ENCODE assay signal across 34 cellular contexts in the genomic region with DNA sequence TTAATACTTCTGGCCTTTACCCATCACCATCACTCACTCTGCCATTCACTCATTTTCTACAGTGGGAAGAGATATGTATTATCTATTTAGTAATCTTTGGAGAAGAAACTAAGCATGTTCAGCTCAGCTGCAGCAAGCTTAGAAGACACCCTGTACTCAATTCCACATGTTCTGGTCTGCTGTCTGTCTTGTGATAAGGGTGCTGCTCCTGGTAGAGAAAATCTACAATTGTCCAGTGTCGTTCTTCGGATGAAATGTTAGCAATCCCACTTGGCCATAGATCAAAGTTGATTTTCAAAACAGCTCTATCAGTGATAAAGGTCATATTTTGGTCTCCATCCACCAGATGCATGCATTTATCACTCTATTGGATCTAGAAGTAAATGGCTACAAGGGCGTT.
"Had no signal": no experiment of that assay in that cellular context is flagged by ENCODE, and none has a peak within 500 bp of the region (broad histone marks: within the 10 kb centered on the region; RNA-seq: fewer than 3 reads in every experiment).

No MANE protein-coding gene starts in this region.

- H3K9me3 ChIP-seq: MG63 had no signal

- H3K27me3 ChIP-seq: MG63 had no signal

- H3K36me3 ChIP-seq: MG63 had no signal

- H3K9ac ChIP-seq: KMS-11 had no signal

- H3K4me3 ChIP-seq: MG63 had no signal

- DNase-seq: Karpas-422, Kasumi-1, KG1, MG63, MM.1S, MV-4-11, NCI-H1048, NCI-H1092, NCI-H1092 treated with DMSO at 0.1 percent for 48 hours, NCI-H1105, NCI-H1105 treated with DMSO at 0.1 percent for 48 hours, NCI-H1417, NCI-H1417 treated with DMSO at 0.1 percent for 48 hours, NCI-H1436, NCI-H1436 treated with DMSO at 0.1 percent for 48 hours, NCI-H146, NCI-H1694, NCI-H1694 treated with DMSO at 0.1 percent for 48 hours, NCI-H187, NCI-H187 treated with DMSO at 0.1 percent for 48 hours, NCI-H1930, NCI-H2029, NCI-H2029 treated with DMSO at 0.1 percent for 48 hours, NCI-H2081, NCI-H2081 treated with DMSO at 0.1 percent for 48 hours, NCI-H2107, NCI-H2171, NCI-H2171 treated with DMSO at 0.1 percent for 48 hours, NCI-H2227 treated with DMSO at 0.1 percent for 48 hours, NCI-H226, NCI-H345, NCI-H446, NCI-H446 treated with DMSO at 0.1 percent for 48 hours had no signal

- H3K27ac ChIP-seq: KMS-11 had no signal

- H3K4me2 ChIP-seq: KMS-11 had no signal
